ENCODE assay signal across 27 cellular contexts in the genomic region with DNA sequence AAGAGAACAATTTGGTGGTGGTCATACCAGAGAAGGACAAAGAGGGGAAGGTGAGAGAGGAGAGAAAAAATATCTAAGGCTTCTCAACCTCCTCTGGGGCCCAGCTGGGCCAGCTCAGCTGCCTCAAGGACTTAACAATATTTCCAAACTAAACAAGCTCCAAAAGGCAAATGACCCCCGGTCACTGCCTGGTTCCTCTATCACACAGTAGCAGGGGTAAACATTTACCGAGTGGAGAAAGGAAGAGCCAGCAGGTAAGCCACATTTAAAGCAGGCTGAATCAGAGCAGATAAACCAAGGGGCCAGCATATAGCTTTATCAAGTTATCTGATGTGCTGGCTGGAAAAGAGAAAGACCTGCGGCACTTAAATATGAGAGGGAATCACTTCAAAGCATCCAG.
"Had no signal": no experiment of that assay in that cellular context is flagged by ENCODE, and none has a peak within 500 bp of the region (broad histone marks: within the 10 kb centered on the region; RNA-seq: fewer than 3 reads in every experiment).

No MANE protein-coding gene starts in this region.

- H3K4me3 ChIP-seq: gastrocnemius medialis, lung, mucosa of descending colon, ovary, psoas muscle, stomach, thyroid gland, upper lobe of left lung, vagina had no signal

- H3K27ac Mint-ChIP-seq: activated naive CD8-positive, alpha-beta T cell; activated T-cell treated with anti-CD3 and anti-CD28 coated beads, Interleukin-2, amount 50 U/mL, for 72 hours had no signal

- H3K36me3 ChIP-seq: gastrocnemius medialis, ovary, stomach, thyroid gland, upper lobe of left lung, vagina had no signal

- H3K27me3 ChIP-seq: gastrocnemius medialis, ovary, stomach, thyroid gland, upper lobe of left lung, vagina had no signal

- H3K36me3 Mint-ChIP-seq: activated naive CD8-positive, alpha-beta T cell; naive B cell; stimulated activated naive B cell treated with anti-CD40 and anti-IgM and Interleukin-4, amounts not matched to agents 10 μg/mL and 1 μg/mL and 100 μg/mL, for 72 hours had no signal

- DNase-seq: activated CD4-positive, alpha-beta T cell treated with anti-CD3 and anti-CD28 coated beads for 4 hours; activated CD4-positive, alpha-beta T cell treated with anti-CD3 and anti-CD28 coated beads, Interleukin-2, amount 50 U/mL, for 4 hours; activated naive CD4-positive, alpha-beta T cell treated with Interleukin-2 at 50 U/mL for 16 hours; activated T-cell treated with anti-CD3 and anti-CD28 coated beads for 4 hours; activated T-cell treated with anti-CD3 and anti-CD28 coated beads, Interleukin-2, amount 50 U/mL, for 72 hours; anterior cingulate cortex; dermis blood vessel endothelial cell; effector CD8-positive, alpha-beta T cell; erythroblast; gastrocnemius medialis; glutamatergic neuron; hippocampal formation; left cardiac atrium; mesendoderm; mucosa of descending colon; naive B cell; ovary; psoas muscle; stimulated activated CD4-positive, alpha-beta T cell treated with anti-CD3 and anti-CD28 coated beads, Interleukin-15, amount 100 ng/mL, for 24 hours; stimulated activated CD4-positive, alpha-beta T cell treated with anti-CD3 and anti-CD28 coated beads, Interleukin-2, amount 100 ng/mL, for 24 hours; stimulated activated naive B cell treated with anti-CD40 and anti-IgM and Interleukin-4, amounts not matched to agents 10 μg/mL and 1 μg/mL and 100 μg/mL, for 72 hours; stomach; thyroid gland; upper lobe of left lung had no signal

- H3K4me3 Mint-ChIP-seq: activated naive CD8-positive, alpha-beta T cell; activated T-cell treated with anti-CD3 and anti-CD28 coated beads, Interleukin-2, amount 50 U/mL, for 72 hours; stimulated activated naive B cell treated with anti-CD40 and anti-IgM and Interleukin-4, amounts not matched to agents 10 μg/mL and 1 μg/mL and 100 μg/mL, for 72 hours had no signal

- H3K9me3 ChIP-seq: gastrocnemius medialis, mucosa of descending colon, ovary, psoas muscle, stomach, thyroid gland, upper lobe of left lung, vagina had no signal

- H3K9me3 Mint-ChIP-seq: activated T-cell treated with anti-CD3 and anti-CD28 coated beads, Interleukin-2, amount 50 U/mL, for 72 hours; naive B cell; stimulated activated naive B cell treated with anti-CD40 and anti-IgM and Interleukin-4, amounts not matched to agents 10 μg/mL and 1 μg/mL and 100 μg/mL, for 72 hours had no signal

- H3K27ac ChIP-seq: gastrocnemius medialis, ovary, psoas muscle, stomach, thyroid gland, upper lobe of left lung, vagina had no signal

- ATAC-seq: activated T-cell treated with anti-CD3 and anti-CD28 coated beads, Interleukin-2, amount 50 U/mL, for 72 hours; gastrocnemius medialis; left cardiac atrium; mucosa of descending colon; psoas muscle; stimulated activated naive B cell treated with anti-CD40 and anti-IgM and Interleukin-4, amounts not matched to agents 10 μg/mL and 1 μg/mL and 100 μg/mL, for 72 hours had no signal

- H3K4me1 Mint-ChIP-seq: naive B cell had no signal

- H3K4me1 ChIP-seq: thyroid gland, vagina had no signal
